ENCODE assay signal across 1 cellular context in the genomic region with DNA sequence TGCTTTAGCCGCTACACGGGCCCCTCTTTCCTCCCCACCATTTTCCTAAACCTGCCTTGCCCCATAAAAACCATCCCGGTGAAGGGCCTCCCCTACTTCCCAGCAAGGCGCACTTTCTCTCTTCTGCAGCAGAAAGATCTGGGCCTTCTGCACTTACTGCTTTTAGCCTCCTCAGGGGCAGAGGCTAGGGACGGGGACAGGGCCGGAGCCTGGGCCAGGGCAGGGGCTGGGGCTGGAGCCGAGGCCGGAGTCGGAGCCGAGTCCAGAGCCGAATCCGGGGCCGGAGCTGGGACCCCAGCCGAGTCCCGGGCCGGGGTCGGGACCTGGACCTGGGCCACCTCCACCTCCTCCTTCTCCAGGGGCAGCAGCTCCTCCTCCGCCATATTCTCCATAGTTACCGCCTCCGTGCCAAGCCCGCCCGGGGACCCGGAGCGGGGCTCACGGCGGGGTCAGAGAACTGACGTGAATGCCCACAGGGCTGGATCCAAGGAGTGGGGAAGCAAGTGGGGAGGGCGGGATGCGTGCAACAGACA.
TF ChIP-seq lines count a peak whose summit lies in the region.

No MANE protein-coding gene starts in this region.

TF ChIP-seq in WTC11, 78 proteins besides CTCF, POLR2A, EP300 and RAD21 (continued from another document):
- TF ChIP-seq, protein P1, sequence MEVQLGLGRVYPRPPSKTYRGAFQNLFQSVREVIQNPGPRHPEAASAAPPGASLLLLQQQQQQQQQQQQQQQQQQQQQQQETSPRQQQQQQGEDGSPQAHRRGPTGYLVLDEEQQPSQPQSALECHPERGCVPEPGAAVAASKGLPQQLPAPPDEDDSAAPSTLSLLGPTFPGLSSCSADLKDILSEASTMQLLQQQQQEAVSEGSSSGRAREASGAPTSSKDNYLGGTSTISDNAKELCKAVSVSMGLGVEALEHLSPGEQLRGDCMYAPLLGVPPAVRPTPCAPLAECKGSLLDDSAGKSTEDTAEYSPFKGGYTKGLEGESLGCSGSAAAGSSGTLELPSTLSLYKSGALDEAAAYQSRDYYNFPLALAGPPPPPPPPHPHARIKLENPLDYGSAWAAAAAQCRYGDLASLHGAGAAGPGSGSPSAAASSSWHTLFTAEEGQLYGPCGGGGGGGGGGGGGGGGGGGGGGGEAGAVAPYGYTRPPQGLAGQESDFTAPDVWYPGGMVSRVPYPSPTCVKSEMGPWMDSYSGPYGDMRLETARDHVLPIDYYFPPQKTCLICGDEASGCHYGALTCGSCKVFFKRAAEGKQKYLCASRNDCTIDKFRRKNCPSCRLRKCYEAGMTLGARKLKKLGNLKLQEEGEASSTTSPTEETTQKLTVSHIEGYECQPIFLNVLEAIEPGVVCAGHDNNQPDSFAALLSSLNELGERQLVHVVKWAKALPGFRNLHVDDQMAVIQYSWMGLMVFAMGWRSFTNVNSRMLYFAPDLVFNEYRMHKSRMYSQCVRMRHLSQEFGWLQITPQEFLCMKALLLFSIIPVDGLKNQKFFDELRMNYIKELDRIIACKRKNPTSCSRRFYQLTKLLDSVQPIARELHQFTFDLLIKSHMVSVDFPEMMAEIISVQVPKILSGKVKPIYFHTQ (CRISPR knock-in tag; IDR thresholded peaks at IDR 0.05): no peak
- no peak for TF ChIP-seq NR3C1 (CRISPR knock-in tag; conservative IDR thresholded peaks at IDR 0.05; ENCODE audit: low read depth)
- TF ChIP-seq PREB (CRISPR knock-in tag; IDR thresholded peaks at IDR 0.05; ENCODE audit: borderline replicate concordance): no peak
TF ChIP-seq in WTC11: peak in this region for 3.
